In the genomic region with DNA sequence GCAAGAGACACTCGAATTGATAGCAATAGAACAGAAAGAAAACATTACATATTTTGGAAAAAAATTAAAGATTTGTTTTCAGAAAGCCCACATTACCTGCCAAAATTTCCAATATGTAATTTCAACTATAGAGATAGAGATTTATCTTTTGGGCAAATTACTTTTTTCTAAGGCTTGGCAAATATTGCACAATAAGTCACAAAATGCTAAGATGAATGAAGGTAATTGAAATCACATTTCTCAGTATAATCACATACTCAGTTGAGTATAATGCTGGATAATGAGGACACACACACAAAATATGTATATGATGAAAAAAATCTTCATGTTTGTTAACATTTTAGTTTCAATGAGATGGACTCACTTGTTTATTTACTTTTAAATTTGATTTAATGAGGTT, we compare ENCODE assay signal across 8 cellular contexts.
"Had no signal": no experiment of that assay in that cellular context is flagged by ENCODE, and none has a peak within 500 bp of the region (broad histone marks: within the 10 kb centered on the region; RNA-seq: fewer than 3 reads in every experiment).

No MANE protein-coding gene starts in this region.

- FAIRE-seq: G401.6, GM12878, GM12891, GM12892, GM18507, GM19239 had no signal

- H3K4me3 ChIP-seq: GM12878 had no signal

- DNase-seq: GDM1, GF-D8 had no signal

- ATAC-seq: GM12878 had no signal
